In genomic region chr14:68345738-68346137, GRCh38 we compare ENCODE assay signal across 23 cellular contexts.
DNase-seq lines count a peak whose midpoint lies in the region; ATAC-seq, FAIRE-seq and TF ChIP-seq lines count a peak whose summit lies in the region.
"Had no signal": no experiment of that assay in that cellular context is flagged by ENCODE, and none has a peak within 500 bp of the region (broad histone marks: within the 10 kb centered on the region; RNA-seq: fewer than 3 reads in every experiment).

No MANE protein-coding gene starts in this region.

- H3K4me2 ChIP-seq in HepG2 (ENCODE audit: low read depth, low read length): no peak overlapping the region
- H3K4me2 ChIP-seq: GM23338 had no signal

- H3K9me3 Mint-ChIP-seq in activated CD4-positive, alpha-beta memory T cell treated with anti-CD3 and anti-CD28 coated beads, Interleukin-2, amount 10 ng/mL, durations not matched to agents 7 days and 5 days: peaks cover 9% of the 10 kb centered on the region

- no TSS peak for BruUV-seq in HepG2 (replicated peaks; lab: Mats Ljungman, UMichigan)

- WGBS in HepG2 (ENCODE audit: low lambda C conversion rate): 94% methylated on average over 4 of the region's 4 CpGs
- 87% methylated on average over 3 of the region's 4 CpGs for WGBS in right lobe of liver (ENCODE audit: insufficient coverage, low coverage, low lambda C conversion rate, missing lambda C conversion rate)

- CTCF ChIA-PET in HepG2 (lab: Yijun Ruan, JAX; ENCODE audit: low intra/inter-chr PET ratio, low total read pairs): no interaction called here
- CTCF ChIA-PET in activated CD4-positive, alpha-beta memory T cell treated with anti-CD3 and anti-CD28 coated beads, Interleukin-2, amount 10 ng/mL, durations not matched to agents 7 days and 5 days (lab: Charles Lee): no interaction called here

- no peak overlapping the region for H3K9ac ChIP-seq in HepG2 (ENCODE audit: insufficient read depth, low read depth, low read length)

- H3K27ac Mint-ChIP-seq in activated CD4-positive, alpha-beta memory T cell treated with anti-CD3 and anti-CD28 coated beads, Interleukin-2, amount 10 ng/mL, durations not matched to agents 7 days and 5 days: no peak overlapping the region
- H3K27ac Mint-ChIP-seq: GM23338 had no signal

- H3K9me3 ChIP-seq in HepG2 (ENCODE audit: low read length): peaks cover 9% of the 10 kb centered on the region; the same call in 1 of the 2 replicates
- no peaks in the 10 kb centered on the region for H3K9me3 ChIP-seq in right lobe of liver
- H3K9me3 ChIP-seq: HAP-1 had no signal

- intact Hi-C loops in HepG2 (cut with micrococcal nuclease; ENCODE audit: unreplicated experiment): no loop called here
- intact Hi-C loops in right lobe of liver (cut with DNase I): no loop called here

- no peak overlapping the region for H3K4me3 Mint-ChIP-seq in activated CD4-positive, alpha-beta memory T cell treated with anti-CD3 and anti-CD28 coated beads, Interleukin-2, amount 10 ng/mL, durations not matched to agents 7 days and 5 days
- H3K4me3 Mint-ChIP-seq: CD14-positive monocyte, GM23338 had no signal

- H2AFZ ChIP-seq in HepG2 (ENCODE audit: low read length): no peak overlapping the region
- H2AFZ ChIP-seq: GM23338 had no signal

- no peak for FAIRE-seq in HepG2 (lab: Jason Lieb, UNC)
- FAIRE-seq: RCC 7860 had no signal

- H3K27me3 ChIP-seq in HepG2 (ENCODE audit: control insufficient read depth in 1 of 2, insufficient read depth in 2 of 2, low read length in 2 of 2) (no peaks in the 10 kb centered on the region), right lobe of liver (no peaks in the 10 kb centered on the region)

- TF ChIP-seq CTCF in HepG2 (CRISPR knock-in tag; IDR thresholded peaks at IDR 0.05) (no peak), right lobe of liver (IDR thresholded peaks at IDR 0.05) (no peak)

- no peaks in the 10 kb centered on the region for H3K36me3 ChIP-seq in HepG2 (replicated peaks in 1 of 2; ENCODE audit: control insufficient read depth in 1 of 2, insufficient read depth in 2 of 2, low read length in 2 of 2)
- no peaks in the 10 kb centered on the region for H3K36me3 ChIP-seq in right lobe of liver
- H3K36me3 ChIP-seq: HAP-1 had no signal

- in situ Hi-C loops in HepG2 (cut with HindIII; ENCODE audit: extremely low pct_ligation_motif_present, low pct_unique_long_range_greater_than_20kb): no loop called here

- no peaks in the 10 kb centered on the region for H3K27me3 Mint-ChIP-seq in activated CD4-positive, alpha-beta memory T cell treated with anti-CD3 and anti-CD28 coated beads, Interleukin-2, amount 10 ng/mL, durations not matched to agents 7 days and 5 days

- DNase-seq in HepG2 (ENCODE audit: low spot score): no peak
- no peak for DNase-seq in right lobe of liver
- peak; percentile 57 for DNase-seq in amniotic epithelial cell (ENCODE audit: low read depth)
- peak; percentile 59 for DNase-seq in iris pigment epithelial cell (ENCODE audit: low read depth)
- no peak for DNase-seq in activated CD4-positive, alpha-beta memory T cell treated with anti-CD3 and anti-CD28 coated beads, Interleukin-2, amount 10 ng/mL, durations not matched to agents 7 days and 5 days
- no peak for DNase-seq in DMS53 treated with DMSO at 0.1 percent for 48 hours (lab: John Stamatoyannopoulos, UW; ENCODE audit: unreplicated experiment)
- no peak for DNase-seq in islet precursor cell
- DNase-seq: DMS79, Karpas-422, MM.1S, NCI-H1048, NCI-H1417 treated with DMSO at 0.1 percent for 48 hours, NCI-H187, NCI-H446 treated with DMSO at 0.1 percent for 48 hours, NCI-H526 treated with DMSO at 0.1 percent for 48 hours, OCI-M1 had no signal

- no peak overlapping the region for H3K27ac ChIP-seq in HepG2 (ENCODE audit: extremely low read length, insufficient read depth, low read length)
- no peak overlapping the region for H3K27ac ChIP-seq in right lobe of liver
- H3K27ac ChIP-seq: 22Rv1 had no signal

- no peak for TF ChIP-seq EP300 in HepG2 (IDR thresholded peaks at IDR 0.05; ENCODE audit: low read depth in 2 of 2, low read length in 2 of 2)
- no peak for TF ChIP-seq EP300 in HepG2 (CRISPR knock-in tag; IDR thresholded peaks at IDR 0.05; ENCODE audit: borderline replicate concordance)

- peaks cover 13% of the 10 kb centered on the region for H3K4me1 Mint-ChIP-seq in activated CD4-positive, alpha-beta memory T cell treated with anti-CD3 and anti-CD28 coated beads, Interleukin-2, amount 10 ng/mL, durations not matched to agents 7 days and 5 days

- no peak for ATAC-seq in HepG2
- ATAC-seq in right lobe of liver: no peak
- ATAC-seq in HG02588 (IDR thresholded peaks at IDR 0.05; ENCODE audit: unreplicated experiment): no peak
- ATAC-seq: GM23338, Right ventricle myocardium inferior had no signal

- POLR2A ChIA-PET in HepG2 (lab: Yijun Ruan, JAX): no interaction called here
- POLR2A ChIA-PET in activated CD4-positive, alpha-beta memory T cell treated with anti-CD3 and anti-CD28 coated beads, Interleukin-2, amount 10 ng/mL, durations not matched to agents 7 days and 5 days (lab: Charles Lee): no interaction called here

- peaks cover 42% of the 10 kb centered on the region for H3K4me1 ChIP-seq in HepG2 (ENCODE audit: insufficient read depth, low read length)
- no peaks in the 10 kb centered on the region for H3K4me1 ChIP-seq in right lobe of liver
- H3K4me1 ChIP-seq: HAP-1 had no signal

- no peak for TF ChIP-seq POLR2A in HepG2 (IDR thresholded peaks at IDR 0.05; ENCODE audit: insufficient read depth in 1 of 2, low read depth in 2 of 2, low read length in 2 of 2)
- no peak for TF ChIP-seq POLR2A in right lobe of liver (IDR thresholded peaks at IDR 0.05)

- H3K4me3 ChIP-seq in HepG2 (replicated peaks in 1 of 3; ENCODE audit: insufficient read depth in 1 of 3, low read depth in 2 of 3, low read length in 3 of 3): no peak overlapping the region
- H3K4me3 ChIP-seq in right lobe of liver: no peak overlapping the region
- H3K4me3 ChIP-seq: GM23338, HAP-1 had no signal

- H3K36me3 Mint-ChIP-seq in activated CD4-positive, alpha-beta memory T cell treated with anti-CD3 and anti-CD28 coated beads, Interleukin-2, amount 10 ng/mL, durations not matched to agents 7 days and 5 days (ENCODE audit: low read depth): peaks cover 12% of the 10 kb centered on the region
- H3K36me3 Mint-ChIP-seq: CD14-positive monocyte had no signal

- no peak for TF ChIP-seq RAD21 in HepG2 (CRISPR knock-in tag; IDR thresholded peaks at IDR 0.05)

- H3K79me2 ChIP-seq in HepG2 (ENCODE audit: insufficient read depth, low read length): no peaks in the 10 kb centered on the region

- H4K20me1 ChIP-seq in HepG2 (ENCODE audit: insufficient read depth, low read length): no peaks in the 10 kb centered on the region

TF ChIP-seq in HepG2, 621 proteins besides CTCF, POLR2A, EP300 and RAD21 (continues in another document):
- peak; percentile 43; the same call in 1 of the 2 replicates for TF ChIP-seq FOSL2 (CRISPR knock-in tag; IDR thresholded peaks at IDR 0.05)
- no peak for TF ChIP-seq ZNF407 (CRISPR knock-in tag; IDR thresholded peaks at IDR 0.05; ENCODE audit: not compliant biosample characterization)

Comparison
In these comparisons a context has a peak if more than half of its experiments do, and no peak if none do; other contexts are left out.
1. DNase-seq: peak in amniotic epithelial cell (single experiment) and iris pigment epithelial cell (single experiment); none in HepG2 (single experiment), right lobe of liver (0 of 3), activated CD4-positive, alpha-beta memory T cell treated with anti-CD3 and anti-CD28 coated beads, Interleukin-2, amount 10 ng/mL, durations not matched to agents 7 days and 5 days (single experiment), DMS53 treated with DMSO at 0.1 percent for 48 hours (single experiment) and islet precursor cell (single experiment).